ENCODE assay signal across 16 cellular contexts in the genomic region with DNA sequence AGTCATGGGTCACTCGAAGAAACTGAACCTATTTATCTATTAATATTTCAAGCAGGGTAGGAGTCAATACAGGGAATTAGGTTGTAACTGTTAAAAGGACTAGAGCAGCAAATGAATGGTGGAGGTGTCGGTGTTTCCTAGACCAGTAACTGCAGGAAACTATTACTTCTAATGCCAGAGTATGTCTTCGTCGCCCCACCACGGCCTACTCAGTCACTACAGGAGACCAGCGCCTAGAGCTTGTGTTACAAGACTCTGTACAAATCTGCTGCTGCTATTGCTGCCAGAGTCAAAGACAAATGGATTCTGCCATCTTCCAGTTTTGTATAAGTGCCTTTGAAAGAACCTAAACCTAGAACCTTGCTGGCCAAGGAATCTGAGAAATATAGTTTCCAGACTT.
"Had no signal": no experiment of that assay in that cellular context is flagged by ENCODE, and none has a peak within 500 bp of the region (broad histone marks: within the 10 kb centered on the region; RNA-seq: fewer than 3 reads in every experiment).

No MANE protein-coding gene starts in this region.

- H3K9me3 ChIP-seq: gastroesophageal sphincter, heart right ventricle, mucosa of descending colon, thyroid gland, uterus had no signal

- DNase-seq: activated naive CD4-positive, alpha-beta T cell treated with anti-CD3 and anti-CD28 coated beads for 36 hours; activated naive CD8-positive, alpha-beta T cell treated with anti-CD3 and anti-CD28 coated beads, Interleukin-2, amount 50 U/mL, for 24 hours; aorta; heart right ventricle; mucosa of descending colon; naive thymus-derived CD8-positive, alpha-beta T cell; posterior cingulate gyrus; retina; stimulated activated CD4-positive, alpha-beta T cell treated with anti-CD3 and anti-CD28 coated beads, Interleukin-2, amount 100 ng/mL, for 48 hours; T-helper 9 cell; thyroid gland; uterus had no signal

- H3K27ac ChIP-seq: gastroesophageal sphincter, heart right ventricle, thyroid gland, uterus had no signal

- H3K4me3 ChIP-seq: gastroesophageal sphincter, heart right ventricle, lung, mucosa of descending colon, thyroid gland, uterus had no signal

- H3K36me3 ChIP-seq: gastroesophageal sphincter, heart right ventricle, thyroid gland, uterus had no signal

- H3K27me3 ChIP-seq: gastroesophageal sphincter, heart right ventricle, thyroid gland, uterus had no signal

- FAIRE-seq: endometrium, islet of Langerhans had no signal

- H3K4me1 ChIP-seq: uterus had no signal
